Comparison of ENCODE assay signal across 12 cellular contexts in the genomic region with DNA sequence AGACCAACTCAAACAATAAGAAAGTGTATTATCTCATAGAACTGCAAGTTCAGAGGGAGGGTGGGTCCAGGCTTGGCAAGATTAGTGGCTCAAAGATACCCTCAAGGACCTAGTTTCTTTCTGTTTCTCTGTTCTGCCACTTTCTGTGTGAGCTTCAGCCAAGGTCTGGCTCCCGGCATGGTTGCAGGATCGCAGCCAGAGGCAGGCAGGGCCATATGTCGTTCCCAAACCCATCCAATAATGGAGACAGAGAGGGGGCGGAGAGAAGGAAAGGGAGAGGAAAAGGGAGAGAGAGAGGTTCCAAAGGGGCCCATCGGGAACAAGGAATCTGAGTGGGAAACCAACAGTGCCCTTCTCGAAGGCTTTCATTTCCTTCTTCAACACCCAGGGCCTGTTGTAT.
DNase-seq lines count a peak whose midpoint lies in the region; ATAC-seq, FAIRE-seq and TF ChIP-seq lines count a peak whose summit lies in the region.
"Had no signal": no experiment of that assay in that cellular context is flagged by ENCODE, and none has a peak within 500 bp of the region (broad histone marks: within the 10 kb centered on the region; RNA-seq: fewer than 3 reads in every experiment).

No MANE protein-coding gene starts in this region.

- ATAC-seq in HG03196 (IDR thresholded peaks at IDR 0.05; ENCODE audit: unreplicated experiment) (no peak), left lung (no peak)

- H2AFZ ChIP-seq in OCI-LY3 (ENCODE audit: low read depth, low read length) = no peak overlapping the region

- H4K20me1 ChIP-seq in OCI-LY3 (ENCODE audit: insufficient read depth, low read length) = peaks cover 4% of the 10 kb centered on the region; the same call in 1 of the 2 replicates

- H3K9ac ChIP-seq in OCI-LY3 (ENCODE audit: low read length) = no peak overlapping the region

- H3K4me1 ChIP-seq in OCI-LY3 (ENCODE audit: low read length) (peaks cover 9% of the 10 kb centered on the region), small intestine (ENCODE audit: control insufficient read depth in 2 of 2, insufficient read depth in 1 of 2, low read depth in 1 of 2, low read length in 1 of 2) (peaks cover 2 to 7% of the 10 kb centered on the region in 2 donors), left lung (no peaks in the 10 kb centered on the region)

- H3K27me3 ChIP-seq in OCI-LY3 (ENCODE audit: low read depth, low read length) (peaks cover 41% of the 10 kb centered on the region), dorsolateral prefrontal cortex (peaks cover 0 to under 1% (median 0%) of the 10 kb centered on the region in 45 donors), small intestine (ENCODE audit: control insufficient read depth in 2 of 2, insufficient read depth in 2 of 2, low read length in 2 of 2) (no peaks in the 10 kb centered on the region), WERI-Rb-1 (ENCODE audit: insufficient read depth, low read depth, severe bottlenecking) (no peaks in the 10 kb centered on the region), left lung (no peaks in the 10 kb centered on the region)

- H3K27ac ChIP-seq in OCI-LY3 (ENCODE audit: low read length) (no peak overlapping the region), dorsolateral prefrontal cortex (peak overlapping the region in 41 of 59 donors; percentile 1 to 92 (median 64)), small intestine (ENCODE audit: low read depth in 1 of 2, low read length in 1 of 2) (no peak overlapping the region), WERI-Rb-1 (no peak overlapping the region), left lung (no peak overlapping the region)

- H3K4me3 ChIP-seq in OCI-LY3 (ENCODE audit: low read length) (no peak overlapping the region), dorsolateral prefrontal cortex (no peak overlapping the region), small intestine (ENCODE audit: low read depth in 1 of 2, low read length in 2 of 2) (peak overlapping the region in 1 of 2 donors; percentile 30), WERI-Rb-1 (ENCODE audit: low read depth, low read length) (no peak overlapping the region), left lung (no peak overlapping the region)

- intact Hi-C loops in dorsolateral prefrontal cortex (cut with DNase I) (loop anchor here (5.0 to 10.0 kb wide), 4 partner anchors 167 to 519 kb away; a partner anchor contains a TSS), left lung (cut with DNase I) (loop anchor here in 1 of 2 donors (10.0 kb wide), 1 partner anchor 509 kb away; no protein-coding TSS in a partner anchor)

- H3K9me3 ChIP-seq in OCI-LY3 (ENCODE audit: insufficient read depth, low read length) (no peaks in the 10 kb centered on the region), small intestine (ENCODE audit: control insufficient read depth, low read depth) (no peaks in the 10 kb centered on the region), WERI-Rb-1 (ENCODE audit: severe bottlenecking) (no peaks in the 10 kb centered on the region), left lung (no peaks in the 10 kb centered on the region)
- H3K9me3 ChIP-seq: Caco-2 had no signal

- no peak for FAIRE-seq in small intestine (lab: Jason Lieb, UNC)

- H3K36me3 ChIP-seq in OCI-LY3 (replicated peaks; ENCODE audit: low read depth, low read length) = no peaks in the 10 kb centered on the region
- H3K36me3 ChIP-seq in small intestine (ENCODE audit: control insufficient read depth in 2 of 2, insufficient read depth in 2 of 2, low read length in 2 of 2) = no peaks in the 10 kb centered on the region
- no peaks in the 10 kb centered on the region for H3K36me3 ChIP-seq in WERI-Rb-1
- H3K36me3 ChIP-seq in left lung = no peaks in the 10 kb centered on the region

- WGBS in small intestine, 3 donors = 26 to 45% (median 37%) methylated on average over 6 of the region's 6 CpGs

- no peaks in the 10 kb centered on the region for H3K79me2 ChIP-seq in OCI-LY3 (ENCODE audit: low read length)

- no peak for TF ChIP-seq CTCF in OCI-LY3 (IDR thresholded peaks at IDR 0.05; ENCODE audit: low read depth, low read length)
- no peak for TF ChIP-seq CTCF in dorsolateral prefrontal cortex (IDR thresholded peaks at IDR 0.05 in 54 of 56, conservative IDR thresholded peaks at IDR 0.05 in 2 of 56; ENCODE audit: low read depth in 1 of 56, partially characterized antibody in 56 of 56)
- no peak for TF ChIP-seq CTCF in WERI-Rb-1 (IDR thresholded peaks at IDR 0.05; ENCODE audit: low read depth, low read length)
- TF ChIP-seq CTCF in left lung (IDR thresholded peaks at IDR 0.05) = no peak

- 0 out of 2 replicates have a peak overlapping the region, but pooled peaks have one; percentile 8 for H3K4me2 ChIP-seq in OCI-LY3 (ENCODE audit: low read length)

- peak; percentile 24 for DNase-seq in GM03348 (ENCODE audit: low spot score)
- peak in 1 of 10 donors; percentile 89 for DNase-seq in dorsolateral prefrontal cortex
- peak; percentile 33 for DNase-seq in small intestine
- no peak for DNase-seq in WERI-Rb-1
- no peak for DNase-seq in left lung
- DNase-seq: activated CD8-positive, alpha-beta memory T cell treated with anti-CD3 and anti-CD28 coated beads for 24 hours; activated naive CD4-positive, alpha-beta T cell treated with anti-CD3 and anti-CD28 coated beads for 36 hours; left cardiac atrium; natural killer cell had no signal

Comparison
In these comparisons a context has a peak if more than half of its experiments do, and no peak if none do; other contexts are left out.
1. DNase-seq: peak in GM03348 (single experiment) and small intestine (single experiment); none in WERI-Rb-1 (single experiment) and left lung (0 of 2).
2. H3K27ac ChIP-seq: peak in dorsolateral prefrontal cortex (41 of 59); none in OCI-LY3 (single experiment), small intestine (0 of 2), WERI-Rb-1 (single experiment) and left lung (0 of 2).